ENCODE assay signal across 8 cellular contexts in the genomic region with DNA sequence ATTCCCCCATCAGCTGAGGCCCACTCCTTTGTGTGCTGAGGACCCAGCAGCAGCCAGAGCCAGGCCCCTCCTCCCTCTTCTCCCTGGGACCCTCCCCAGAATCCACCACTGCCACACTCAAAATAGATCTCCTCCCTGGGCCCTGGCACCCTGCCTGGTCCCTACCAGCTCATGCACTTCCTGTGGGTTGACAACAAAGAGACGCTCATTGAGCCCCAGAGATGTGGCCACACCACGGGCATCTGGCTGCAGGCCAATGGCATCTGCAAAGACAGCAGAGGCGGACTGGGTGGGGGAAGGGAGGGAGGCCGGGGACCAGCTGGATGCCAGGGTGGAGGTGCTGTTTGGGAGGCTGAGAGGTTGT. TPM values are rescaled to one million over a fixed set of nuclear protein-coding genes. Genes with fewer than 3 reads are reported as not detected.
DNase-seq lines count a peak whose midpoint lies in the region; ATAC-seq and TF ChIP-seq lines count a peak whose summit lies in the region.

No MANE protein-coding gene starts in this region.

- H3K36me3 Mint-ChIP-seq in CD4-positive, alpha-beta memory T cell = no peaks in the 10 kb centered on the region
- H3K36me3 Mint-ChIP-seq in activated naive CD4-positive, alpha-beta T cell treated with anti-CD3 and anti-CD28 coated beads for 36 hours (ENCODE audit: low read depth) = no peaks in the 10 kb centered on the region

- H3K4me3 ChIP-seq in CD4-positive, alpha-beta memory T cell (ENCODE audit: low read length in 2 of 2) = no peak overlapping the region

- H3K27me3 ChIP-seq in CD4-positive, alpha-beta memory T cell (ENCODE audit: insufficient read depth, low read length) = no peaks in the 10 kb centered on the region

- peaks cover 0 to 2% of the 10 kb centered on the region in 2 donors for H3K27me3 Mint-ChIP-seq in CD4-positive, alpha-beta memory T cell
- H3K27me3 Mint-ChIP-seq in activated naive CD4-positive, alpha-beta T cell treated with anti-CD3 and anti-CD28 coated beads for 36 hours (ENCODE audit: low read depth) = no peaks in the 10 kb centered on the region

- H3K4me1 ChIP-seq in CD4-positive, alpha-beta memory T cell (ENCODE audit: insufficient read depth, low read length) = peaks cover 29% of the 10 kb centered on the region

- H3K4me3 Mint-ChIP-seq in CD4-positive, alpha-beta memory T cell = peak overlapping the region in 7 of 8 donors; percentile 29 to 67 (median 54)
- H3K4me3 Mint-ChIP-seq in activated naive CD4-positive, alpha-beta T cell treated with anti-CD3 and anti-CD28 coated beads for 36 hours = no peak overlapping the region

- TF ChIP-seq CTCF in RWPE1 (conservative IDR thresholded peaks at IDR 0.05; ENCODE audit: low read depth) = no peak

- no peak overlapping the region for H3K27ac ChIP-seq in CD4-positive, alpha-beta memory T cell (ENCODE audit: low read depth, low read length)
- H3K27ac ChIP-seq in RWPE1 = peak overlapping the region; percentile 30

- CTCF ChIA-PET in CD4-positive, alpha-beta memory T cell (lab: Charles Lee; ENCODE audit: partially characterized antibody) = interaction anchor here (0.8 to 13.8 kb wide), 33 partner anchors 10 to 877 kb away, joined by 3 to 671 read pairs (median 11); a partner anchor contains a TSS
- CTCF ChIA-PET in RWPE1 (lab: Yijun Ruan, JAX) = interaction anchor here (0.5 to 6.3 kb wide), 13 partner anchors 9 to 269 kb away, joined by 3 to 167 read pairs (median 8); a partner anchor contains a TSS
- CTCF ChIA-PET in activated naive CD4-positive, alpha-beta T cell treated with anti-CD3 and anti-CD28 coated beads for 36 hours (lab: Charles Lee) = interaction anchor here (0.6 to 12.6 kb wide), 26 partner anchors 10 to 1002 kb away, joined by 3 to 728 read pairs (median 13); a partner anchor contains a TSS

- H3K9me3 ChIP-seq in CD4-positive, alpha-beta memory T cell (ENCODE audit: control insufficient read depth in 1 of 2, low read length in 2 of 2) = no peaks in the 10 kb centered on the region

- DNase-seq in CD4-positive, alpha-beta memory T cell = peak; percentile 80 to 88 (median 81)
- DNase-seq in HT-29 (ENCODE audit: low spot score) (peak; percentile 84), RWPE1 (ENCODE audit: low spot score) (no peak), inferior parietal cortex (ENCODE audit: extremely low spot score) (peak; percentile 89), retina (no peak)
- peak; percentile 65 for DNase-seq in activated naive CD4-positive, alpha-beta T cell treated with anti-CD3 and anti-CD28 coated beads for 36 hours
- DNase-seq in stimulated activated CD8-positive, alpha-beta memory T cell treated with anti-CD3 and anti-CD28 coated beads, Interleukin-15, amount 100 ng/mL, for 4 hours (ENCODE audit: low read depth in 2 of 2) = peak; percentile 14 to 26

- H3K36me3 ChIP-seq in CD4-positive, alpha-beta memory T cell (ENCODE audit: insufficient read depth, low read length) = no peaks in the 10 kb centered on the region

- no peak for ATAC-seq in GM21360 (IDR thresholded peaks at IDR 0.05; ENCODE audit: unreplicated experiment)

- intact Hi-C loops in CD4-positive, alpha-beta memory T cell (cut with micrococcal nuclease) = no loop called here
- intact Hi-C loops in activated naive CD4-positive, alpha-beta T cell treated with anti-CD3 and anti-CD28 coated beads for 36 hours (cut with micrococcal nuclease) = loop anchor here (5.0 to 10.0 kb wide), 2 partner anchors 206 to 423 kb away; no protein-coding TSS in a partner anchor

- no peaks in the 10 kb centered on the region for H3K9me3 Mint-ChIP-seq in CD4-positive, alpha-beta memory T cell
- no peaks in the 10 kb centered on the region for H3K9me3 Mint-ChIP-seq in activated naive CD4-positive, alpha-beta T cell treated with anti-CD3 and anti-CD28 coated beads for 36 hours

- peak overlapping the region; percentile 29 to 91 (median 74) for H3K27ac Mint-ChIP-seq in CD4-positive, alpha-beta memory T cell
- no peak overlapping the region for H3K27ac Mint-ChIP-seq in activated naive CD4-positive, alpha-beta T cell treated with anti-CD3 and anti-CD28 coated beads for 36 hours

- peaks cover 19 to 56% (median 41%) of the 10 kb centered on the region in 4 donors for H3K4me1 Mint-ChIP-seq in CD4-positive, alpha-beta memory T cell
- peaks cover 19% of the 10 kb centered on the region for H3K4me1 Mint-ChIP-seq in activated naive CD4-positive, alpha-beta T cell treated with anti-CD3 and anti-CD28 coated beads for 36 hours (ENCODE audit: low read depth)

- POLR2A ChIA-PET in CD4-positive, alpha-beta memory T cell (lab: Charles Lee; ENCODE audit: partially characterized antibody) = interaction anchor here (0.7 to 4.7 kb wide), 15 partner anchors 14 to 142 kb away, joined by 3 to 29 read pairs (median 4); a partner anchor contains a TSS
- POLR2A ChIA-PET in RWPE1 (lab: Yijun Ruan, JAX; ENCODE audit: low non-redundant PET) = no interaction called here

RNA-seq across cellular contexts. Expression of a gene that starts 16.0 kb away (rescaled TPM):
- not detected for total RNA-seq in CD4-positive, alpha-beta memory T cell
- polyA plus RNA-seq in CD4-positive, alpha-beta memory T cell = not detected
- not detected in 2 replicates for total RNA-seq in HT-29 (2014; rRNA removed; shearing (Covaris generic))
- total RNA-seq in activated naive CD4-positive, alpha-beta T cell treated with anti-CD3 and anti-CD28 coated beads for 36 hours = under 1 TPM in 1 of 2 experiments, not detected in 1; 0.15 TPM

RNA-seq across cellular contexts. Expression of a gene that starts 17.4 kb away (rescaled TPM):
- total RNA-seq in CD4-positive, alpha-beta memory T cell = under 1 TPM; 0.15 to 0.39 TPM
- under 1 TPM in 1 of 2 donors, not detected in 1; 0.14 TPM for polyA plus RNA-seq in CD4-positive, alpha-beta memory T cell
- total RNA-seq in HT-29 (2014; rRNA removed; shearing (Covaris generic)) = 38.2 and 44.1 TPM in 2 replicates
- 1 to 10 TPM; 1.5 to 1.6 TPM for total RNA-seq in activated naive CD4-positive, alpha-beta T cell treated with anti-CD3 and anti-CD28 coated beads for 36 hours

RNA-seq across cellular contexts. Expression of a gene that starts 31.7 kb away (rescaled TPM):
- total RNA-seq in CD4-positive, alpha-beta memory T cell = 10 to 100 TPM; 12.1 to 12.3 TPM
- polyA plus RNA-seq in CD4-positive, alpha-beta memory T cell = 1 to 10 TPM; 8.7 to 9.0 TPM
- total RNA-seq in HT-29 (2014; rRNA removed; shearing (Covaris generic)) = 31.1 and 35.7 TPM in 2 replicates
- 10 to 100 TPM; 16.6 to 21.0 TPM for total RNA-seq in activated naive CD4-positive, alpha-beta T cell treated with anti-CD3 and anti-CD28 coated beads for 36 hours

RNA-seq across cellular contexts. Expression of a gene that starts 35.5 kb away (rescaled TPM):
- 10 to 100 TPM; 40.8 to 41.8 TPM for total RNA-seq in CD4-positive, alpha-beta memory T cell
- polyA plus RNA-seq in CD4-positive, alpha-beta memory T cell = 10 to 100 TPM; 32.1 to 33.3 TPM
- total RNA-seq in HT-29 (2014; rRNA removed; shearing (Covaris generic)) = 8.6 and 9.4 TPM in 2 replicates
- 10 to 100 TPM; 46.2 to 46.7 TPM for total RNA-seq in activated naive CD4-positive, alpha-beta T cell treated with anti-CD3 and anti-CD28 coated beads for 36 hours

Comparison
In these comparisons a context has a peak if more than half of its experiments do, and no peak if none do; other contexts are left out.
1. DNase-seq: peak in CD4-positive, alpha-beta memory T cell (5 of 5), HT-29 (single experiment), activated naive CD4-positive, alpha-beta T cell treated with anti-CD3 and anti-CD28 coated beads for 36 hours (single experiment), inferior parietal cortex (single experiment) and stimulated activated CD8-positive, alpha-beta memory T cell treated with anti-CD3 and anti-CD28 coated beads, Interleukin-15, amount 100 ng/mL, for 4 hours (2 of 2); none in RWPE1 (single experiment) and retina (single experiment).
2. RNA of a gene that starts 17.4 kb away (total RNA-seq): 38.2 to 44.1 TPM in HT-29; 1.5 to 1.6 TPM in activated naive CD4-positive, alpha-beta T cell treated with anti-CD3 and anti-CD28 coated beads for 36 hours and 0.15 to 0.39 TPM in CD4-positive, alpha-beta memory T cell; every median in the first group is over 10 times any median in the second.